ENCODE assay signal across 13 cellular contexts in genomic region chr18:62790836-62791772, GRCh38.
DNase-seq lines count a peak whose midpoint lies in the region; ATAC-seq, FAIRE-seq and TF ChIP-seq lines count a peak whose summit lies in the region.
"Had no signal": no experiment of that assay in that cellular context is flagged by ENCODE, and none has a peak within 500 bp of the region (broad histone marks: within the 10 kb centered on the region; RNA-seq: fewer than 3 reads in every experiment).

No MANE protein-coding gene starts in this region.

- intact Hi-C loops in left colon (cut with DNase I, micrococcal nuclease) = no loop called here

- no peak overlapping the region for H2BK5ac ChIP-seq in mesendoderm (ENCODE audit: low read length)

- H3K56ac ChIP-seq in mesendoderm (ENCODE audit: low read length) = no peak overlapping the region

- H3K18ac ChIP-seq in mesendoderm (ENCODE audit: low read length) = no peak overlapping the region

- WGBS in mesendoderm (ENCODE audit: extremely low coverage, insufficient coverage, low lambda C conversion rate) = 100% methylated on average over 2 of the region's 7 CpGs

- peak overlapping the region; percentile 22; the same call in 1 of the 2 replicates for H3K27ac Mint-ChIP-seq in HFFc6
- H3K27ac Mint-ChIP-seq: CD4-positive, alpha-beta T cell had no signal

- H4K8ac ChIP-seq in mesendoderm (ENCODE audit: low read depth, low read length) = no peak overlapping the region

- ATAC-seq in HG03520 (IDR thresholded peaks at IDR 0.05; ENCODE audit: unreplicated experiment) = no peak
- no peak for ATAC-seq in left colon
- ATAC-seq in GM21367 (IDR thresholded peaks at IDR 0.05; ENCODE audit: unreplicated experiment) = no peak

- H3K23ac ChIP-seq in mesendoderm (ENCODE audit: low read length) = no peak overlapping the region

- H2AK5ac ChIP-seq in mesendoderm (ENCODE audit: low read length) = no peak overlapping the region

- peaks cover 25% of the 10 kb centered on the region for H3K4me1 Mint-ChIP-seq in HFFc6 (ENCODE audit: low read depth)

- no peaks in the 10 kb centered on the region for H3K36me3 Mint-ChIP-seq in HFFc6 (ENCODE audit: low read depth)

- peaks cover 10% of the 10 kb centered on the region for H3K4me1 ChIP-seq in mesendoderm (ENCODE audit: control insufficient read depth, low read depth, low read length)

- H3K27ac ChIP-seq in caudate nucleus (ENCODE audit: low read depth, low read length) (peak overlapping the region; percentile 91), mesendoderm (ENCODE audit: low read depth, low read length) (peak overlapping the region; percentile 37)

- no peaks in the 10 kb centered on the region for H3K9me3 Mint-ChIP-seq in HFFc6
- H3K9me3 Mint-ChIP-seq: CD4-positive, alpha-beta T cell had no signal

- no peak overlapping the region for H3K9ac ChIP-seq in mesendoderm (ENCODE audit: low read length)

- H3K27me3 ChIP-seq in mesendoderm (ENCODE audit: insufficient read depth, low read length, poor library complexity) = no peaks in the 10 kb centered on the region

- H3K27me3 Mint-ChIP-seq in HFFc6 (ENCODE audit: insufficient read depth) = no peaks in the 10 kb centered on the region
- H3K27me3 Mint-ChIP-seq: CD4-positive, alpha-beta T cell had no signal

- H4K5ac ChIP-seq in mesendoderm (ENCODE audit: low read length) = no peak overlapping the region

- no peak overlapping the region for H2BK120ac ChIP-seq in mesendoderm (ENCODE audit: low read depth, low read length)

- no peak for TF ChIP-seq POLR2A in H54 (IDR thresholded peaks at IDR 0.05; ENCODE audit: low read depth, low read length)

- H2BK15ac ChIP-seq in mesendoderm (replicated peaks; ENCODE audit: low read depth) = no peak overlapping the region

- no peak overlapping the region for H3K4me2 ChIP-seq in mesendoderm (ENCODE audit: low read length)

- no peak for TF ChIP-seq CTCF in HFFc6 (IDR thresholded peaks at IDR 0.05)

- peaks cover 6% of the 10 kb centered on the region for H3K79me1 ChIP-seq in mesendoderm (ENCODE audit: low read length)

- no peak for FAIRE-seq in H54 (lab: Jason Lieb, UNC)

- peaks cover 64% of the 10 kb centered on the region for H3K79me2 ChIP-seq in mesendoderm (ENCODE audit: control insufficient read depth, insufficient read depth, low read length)

- H3K4ac ChIP-seq in mesendoderm (ENCODE audit: low read depth, low read length) = no peak overlapping the region

- H3K4me3 Mint-ChIP-seq in HFFc6 = peak overlapping the region; percentile 6; the same call in 1 of the 2 replicates
- H3K4me3 Mint-ChIP-seq: CD4-positive, alpha-beta T cell had no signal

- no peak overlapping the region for H3K4me3 ChIP-seq in mesendoderm (ENCODE audit: low read length)

- no peaks in the 10 kb centered on the region for H3K36me3 ChIP-seq in mesendoderm (ENCODE audit: control insufficient read depth, insufficient read depth, low read length)

- DNase-seq in Ammon's horn (ENCODE audit: low spot score) = peak; percentile 74
- DNase-seq in HFFc6 = peak; percentile 21
- DNase-seq in caudate nucleus (lab: John Stamatoyannopoulos, UW) = peak in 14 of 61 donors; percentile 7 to 55 (median 20)
- no peak for DNase-seq in mesendoderm
- DNase-seq in left colon = no peak
- no peak for DNase-seq in H54 (ENCODE audit: insufficient read length, low spot score)
- DNase-seq: activated CD8-positive, alpha-beta memory T cell treated with anti-CD3 and anti-CD28 coated beads, Interleukin-2, amount 50 U/mL, for 48 hours; CD4-positive, alpha-beta T cell; MM.1S; stimulated activated CD4-positive, alpha-beta T cell treated with anti-CD3 and anti-CD28 coated beads, Interleukin-2, amount 100 ng/mL, for 24 hours; T-helper 1 cell had no signal

Comparison
In these comparisons a context has a peak if more than half of its experiments do, and no peak if none do; other contexts are left out.
1. DNase-seq: peak in Ammon's horn (single experiment) and HFFc6 (single experiment); none in mesendoderm (single experiment), left colon (0 of 2) and H54 (single experiment).